Comparison of ENCODE assay signal across 1 cellular context in genomic region chr15:40807028-40807887, GRCh38.
TF ChIP-seq lines count a peak whose summit lies in the region.

A gene with protein sequence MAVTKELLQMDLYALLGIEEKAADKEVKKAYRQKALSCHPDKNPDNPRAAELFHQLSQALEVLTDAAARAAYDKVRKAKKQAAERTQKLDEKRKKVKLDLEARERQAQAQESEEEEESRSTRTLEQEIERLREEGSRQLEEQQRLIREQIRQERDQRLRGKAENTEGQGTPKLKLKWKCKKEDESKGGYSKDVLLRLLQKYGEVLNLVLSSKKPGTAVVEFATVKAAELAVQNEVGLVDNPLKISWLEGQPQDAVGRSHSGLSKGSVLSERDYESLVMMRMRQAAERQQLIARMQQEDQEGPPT (minus strand): TSS chr15:40807473. CDS start chr15:40807446, 27 bp downstream.
A gene with protein sequence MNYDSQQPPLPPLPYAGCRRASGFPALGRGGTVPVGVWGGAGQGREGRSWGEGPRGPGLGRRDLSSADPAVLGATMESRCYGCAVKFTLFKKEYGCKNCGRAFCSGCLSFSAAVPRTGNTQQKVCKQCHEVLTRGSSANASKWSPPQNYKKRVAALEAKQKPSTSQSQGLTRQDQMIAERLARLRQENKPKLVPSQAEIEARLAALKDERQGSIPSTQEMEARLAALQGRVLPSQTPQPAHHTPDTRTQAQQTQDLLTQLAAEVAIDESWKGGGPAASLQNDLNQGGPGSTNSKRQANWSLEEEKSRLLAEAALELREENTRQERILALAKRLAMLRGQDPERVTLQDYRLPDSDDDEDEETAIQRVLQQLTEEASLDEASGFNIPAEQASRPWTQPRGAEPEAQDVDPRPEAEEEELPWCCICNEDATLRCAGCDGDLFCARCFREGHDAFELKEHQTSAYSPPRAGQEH (plus strand): TSS chr15:40807089. CDS start chr15:40807590, 501 bp downstream.

TF ChIP-seq in liver, 16 proteins besides CTCF, POLR2A, EP300 and RAD21 (continued from another document):
- no peak for TF ChIP-seq JUND (IDR thresholded peaks at IDR 0.05)
